In the genomic region with DNA sequence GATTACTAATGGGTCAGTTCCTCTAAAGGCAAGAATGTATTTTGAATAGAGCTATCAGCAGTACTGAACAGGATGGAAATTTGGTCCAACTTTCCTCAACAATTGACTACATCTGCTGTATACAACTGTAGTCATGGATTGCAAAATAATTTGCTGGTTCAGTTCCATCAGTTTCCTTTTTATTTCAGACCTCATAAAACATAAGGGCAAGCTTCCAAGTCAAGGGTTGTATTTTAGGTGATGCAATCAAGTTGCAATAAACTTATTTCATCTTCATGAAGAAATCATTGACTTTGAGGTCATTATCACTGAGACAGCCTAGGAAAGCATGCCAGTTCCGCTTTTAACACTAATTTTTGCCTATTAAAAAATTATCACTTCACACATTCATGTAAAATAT, we compare ENCODE assay signal across 1 cellular context.
TF ChIP-seq lines count a peak whose summit lies in the region.

No MANE protein-coding gene starts in this region.

TF ChIP-seq in K562, 482 proteins besides CTCF, POLR2A, EP300 and RAD21 (continued from another document and continues in another):
- TF ChIP-seq ZMIZ1 (IDR thresholded peaks at IDR 0.05; ENCODE audit: low read depth in 2 of 2, low read length in 2 of 2) (no peak), KLF6 (CRISPR knock-in tag; IDR thresholded peaks at IDR 0.05; ENCODE audit: borderline replicate concordance) (no peak), BRD4 (IDR thresholded peaks at IDR 0.05) (peak; percentile 35; the same call in 1 of the 2 replicates), NR1H2 (CRISPR knock-in tag; IDR thresholded peaks at IDR 0.05) (no peak), FOXK2 (conservative IDR thresholded peaks at IDR 0.05 in 1 of 2, IDR thresholded peaks at IDR 0.05 in 1 of 2; ENCODE audit: low read depth in 2 of 2) (no peak), ATF4 (CRISPR knock-in tag; IDR thresholded peaks at IDR 0.05) (peak; percentile 95), BACH1 (tag; IDR thresholded peaks at IDR 0.05) (0 out of 2 replicates have a peak, but pooled peaks have one; percentile 53), CEBPB (tag; IDR thresholded peaks at IDR 0.05) (peak; percentile 82), NR2C1 (IDR thresholded peaks at IDR 0.05) (no peak), NR2C1 (tag; IDR thresholded peaks at IDR 0.05) (0 out of 2 replicates have a peak, but pooled peaks have one; percentile 40), EWSR1 (IDR thresholded peaks at IDR 0.05; ENCODE audit: borderline replicate concordance, low read depth, partially characterized antibody) (no peak), ZNF395 (CRISPR knock-in tag; IDR thresholded peaks at IDR 0.05) (no peak), TRIM24 (IDR thresholded peaks at IDR 0.05) (peak; percentile 82 to 90; a peak in 3 of 4 replicates), TCF7 (IDR thresholded peaks at IDR 0.05; ENCODE audit: borderline replicate concordance) (no peak), USF1 (CRISPR knock-in tag; IDR thresholded peaks at IDR 0.05) (no peak), NR4A1 (CRISPR knock-in tag; IDR thresholded peaks at IDR 0.05) (no peak), NR4A1 (tag; IDR thresholded peaks at IDR 0.05) (peak; percentile 47; the same call in 1 of the 2 replicates), MTF1 (CRISPR knock-in tag; IDR thresholded peaks at IDR 0.05; ENCODE audit: borderline replicate concordance) (no peak), SPI1 (IDR thresholded peaks at IDR 0.05; ENCODE audit: borderline replicate concordance, low read depth, low read length) (peak; percentile 55; the same call in 1 of the 2 replicates), ZNF75A (CRISPR knock-in tag; IDR thresholded peaks at IDR 0.05) (no peak), KLF10 (CRISPR knock-in tag; IDR thresholded peaks at IDR 0.05) (no peak), FUS (optimal IDR thresholded peaks at IDR 0.05; ENCODE audit: low read depth, low read length) (no peak), HMG20B (CRISPR knock-in tag; IDR thresholded peaks at IDR 0.05) (no peak), PTBP1 (IDR thresholded peaks at IDR 0.05; ENCODE audit: low read depth, low read length) (no peak), ZSCAN32 (CRISPR knock-in tag; IDR thresholded peaks at IDR 0.05) (peak; percentile 92), CBX3 (IDR thresholded peaks at IDR 0.05; ENCODE audit: borderline replicate concordance in 1 of 2, low read length in 2 of 2) (no peak), POLR2B (IDR thresholded peaks at IDR 0.05; ENCODE audit: low read depth, partially characterized antibody) (no peak), TAF9B (IDR thresholded peaks at IDR 0.05; ENCODE audit: partially characterized antibody) (no peak), GATA2 (CRISPR knock-in tag; IDR thresholded peaks at IDR 0.05) (no peak), NR2C2 (CRISPR knock-in tag; IDR thresholded peaks at IDR 0.05) (no peak), NR2C2 (tag; IDR thresholded peaks at IDR 0.05) (peak; percentile 53; the same call in 1 of the 2 replicates), ATF7 (IDR thresholded peaks at IDR 0.05) (peak; percentile 76), SMAD3 (CRISPR knock-in tag; conservative IDR thresholded peaks at IDR 0.05) (0 out of 2 replicates have a peak, but pooled peaks have one; percentile 13), SOX6 (IDR thresholded peaks at IDR 0.05) (no peak), IRF2 (CRISPR knock-in tag; IDR thresholded peaks at IDR 0.05) (no peak), ZNF143 (CRISPR knock-in tag; IDR thresholded peaks at IDR 0.05) (no peak), GABPB1 (CRISPR knock-in tag; IDR thresholded peaks at IDR 0.05) (no peak), FOXJ2 (tag; IDR thresholded peaks at IDR 0.05) (no peak), CSDE1 (IDR thresholded peaks at IDR 0.05) (no peak), PHF8 (IDR thresholded peaks at IDR 0.05; ENCODE audit: borderline replicate concordance, low read length) (no peak), ERF (CRISPR knock-in tag; IDR thresholded peaks at IDR 0.05) (no peak), ZNF589 (CRISPR knock-in tag; IDR thresholded peaks at IDR 0.05; ENCODE audit: low read depth) (peak; percentile 89), CEBPG (CRISPR knock-in tag; IDR thresholded peaks at IDR 0.05) (peak; percentile 75), CEBPG (tag; conservative IDR thresholded peaks at IDR 0.05 in 1 of 2, IDR thresholded peaks at IDR 0.05 in 1 of 2) (peak; percentile 99), ATF1 (CRISPR knock-in tag; IDR thresholded peaks at IDR 0.05) (no peak), ATF1 (tag; IDR thresholded peaks at IDR 0.05) (no peak), BRD9 (IDR thresholded peaks at IDR 0.05; ENCODE audit: low read depth, partially characterized antibody) (no peak), MCM7 (IDR thresholded peaks at IDR 0.05) (no peak), SMAD1 (IDR thresholded peaks at IDR 0.05; ENCODE audit: low read depth, low read length, partially characterized antibody) (no peak), KLF1 (tag; IDR thresholded peaks at IDR 0.05) (no peak), RB1 (IDR thresholded peaks at IDR 0.05; ENCODE audit: low read depth) (no peak), XRCC5 (IDR thresholded peaks at IDR 0.05; ENCODE audit: low read depth, low read length) (no peak)
- TF ChIP-seq, protein P1, sequence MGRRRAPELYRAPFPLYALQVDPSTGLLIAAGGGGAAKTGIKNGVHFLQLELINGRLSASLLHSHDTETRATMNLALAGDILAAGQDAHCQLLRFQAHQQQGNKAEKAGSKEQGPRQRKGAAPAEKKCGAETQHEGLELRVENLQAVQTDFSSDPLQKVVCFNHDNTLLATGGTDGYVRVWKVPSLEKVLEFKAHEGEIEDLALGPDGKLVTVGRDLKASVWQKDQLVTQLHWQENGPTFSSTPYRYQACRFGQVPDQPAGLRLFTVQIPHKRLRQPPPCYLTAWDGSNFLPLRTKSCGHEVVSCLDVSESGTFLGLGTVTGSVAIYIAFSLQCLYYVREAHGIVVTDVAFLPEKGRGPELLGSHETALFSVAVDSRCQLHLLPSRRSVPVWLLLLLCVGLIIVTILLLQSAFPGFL (CRISPR knock-in tag; IDR thresholded peaks at IDR 0.05) = no peak
- TF ChIP-seq, protein P2, sequence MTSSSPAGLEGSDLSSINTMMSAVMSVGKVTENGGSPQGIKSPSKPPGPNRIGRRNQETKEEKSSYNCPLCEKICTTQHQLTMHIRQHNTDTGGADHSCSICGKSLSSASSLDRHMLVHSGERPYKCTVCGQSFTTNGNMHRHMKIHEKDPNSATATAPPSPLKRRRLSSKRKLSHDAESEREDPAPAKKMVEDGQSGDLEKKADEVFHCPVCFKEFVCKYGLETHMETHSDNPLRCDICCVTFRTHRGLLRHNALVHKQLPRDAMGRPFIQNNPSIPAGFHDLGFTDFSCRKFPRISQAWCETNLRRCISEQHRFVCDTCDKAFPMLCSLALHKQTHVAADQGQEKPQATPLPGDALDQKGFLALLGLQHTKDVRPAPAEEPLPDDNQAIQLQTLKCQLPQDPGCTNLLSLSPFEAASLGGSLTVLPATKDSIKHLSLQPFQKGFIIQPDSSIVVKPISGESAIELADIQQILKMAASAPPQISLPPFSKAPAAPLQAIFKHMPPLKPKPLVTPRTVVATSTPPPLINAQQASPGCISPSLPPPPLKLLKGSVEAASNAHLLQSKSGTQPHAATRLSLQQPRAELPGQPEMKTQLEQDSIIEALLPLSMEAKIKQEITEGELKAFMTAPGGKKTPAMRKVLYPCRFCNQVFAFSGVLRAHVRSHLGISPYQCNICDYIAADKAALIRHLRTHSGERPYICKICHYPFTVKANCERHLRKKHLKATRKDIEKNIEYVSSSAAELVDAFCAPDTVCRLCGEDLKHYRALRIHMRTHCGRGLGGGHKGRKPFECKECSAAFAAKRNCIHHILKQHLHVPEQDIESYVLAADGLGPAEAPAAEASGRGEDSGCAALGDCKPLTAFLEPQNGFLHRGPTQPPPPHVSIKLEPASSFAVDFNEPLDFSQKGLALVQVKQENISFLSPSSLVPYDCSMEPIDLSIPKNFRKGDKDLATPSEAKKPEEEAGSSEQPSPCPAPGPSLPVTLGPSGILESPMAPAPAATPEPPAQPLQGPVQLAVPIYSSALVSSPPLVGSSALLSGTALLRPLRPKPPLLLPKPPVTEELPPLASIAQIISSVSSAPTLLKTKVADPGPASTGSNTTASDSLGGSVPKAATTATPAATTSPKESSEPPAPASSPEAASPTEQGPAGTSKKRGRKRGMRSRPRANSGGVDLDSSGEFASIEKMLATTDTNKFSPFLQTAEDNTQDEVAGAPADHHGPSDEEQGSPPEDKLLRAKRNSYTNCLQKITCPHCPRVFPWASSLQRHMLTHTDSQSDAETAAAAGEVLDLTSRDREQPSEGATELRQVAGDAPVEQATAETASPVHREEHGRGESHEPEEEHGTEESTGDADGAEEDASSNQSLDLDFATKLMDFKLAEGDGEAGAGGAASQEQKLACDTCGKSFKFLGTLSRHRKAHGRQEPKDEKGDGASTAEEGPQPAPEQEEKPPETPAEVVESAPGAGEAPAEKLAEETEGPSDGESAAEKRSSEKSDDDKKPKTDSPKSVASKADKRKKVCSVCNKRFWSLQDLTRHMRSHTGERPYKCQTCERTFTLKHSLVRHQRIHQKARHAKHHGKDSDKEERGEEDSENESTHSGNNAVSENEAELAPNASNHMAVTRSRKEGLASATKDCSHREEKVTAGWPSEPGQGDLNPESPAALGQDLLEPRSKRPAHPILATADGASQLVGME (CRISPR knock-in tag; IDR thresholded peaks at IDR 0.05) = no peak
- TF ChIP-seq, protein P3, sequence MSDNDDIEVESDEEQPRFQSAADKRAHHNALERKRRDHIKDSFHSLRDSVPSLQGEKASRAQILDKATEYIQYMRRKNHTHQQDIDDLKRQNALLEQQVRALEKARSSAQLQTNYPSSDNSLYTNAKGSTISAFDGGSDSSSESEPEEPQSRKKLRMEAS (CRISPR knock-in tag; IDR thresholded peaks at IDR 0.05) = no peak
- TF ChIP-seq, protein P4, sequence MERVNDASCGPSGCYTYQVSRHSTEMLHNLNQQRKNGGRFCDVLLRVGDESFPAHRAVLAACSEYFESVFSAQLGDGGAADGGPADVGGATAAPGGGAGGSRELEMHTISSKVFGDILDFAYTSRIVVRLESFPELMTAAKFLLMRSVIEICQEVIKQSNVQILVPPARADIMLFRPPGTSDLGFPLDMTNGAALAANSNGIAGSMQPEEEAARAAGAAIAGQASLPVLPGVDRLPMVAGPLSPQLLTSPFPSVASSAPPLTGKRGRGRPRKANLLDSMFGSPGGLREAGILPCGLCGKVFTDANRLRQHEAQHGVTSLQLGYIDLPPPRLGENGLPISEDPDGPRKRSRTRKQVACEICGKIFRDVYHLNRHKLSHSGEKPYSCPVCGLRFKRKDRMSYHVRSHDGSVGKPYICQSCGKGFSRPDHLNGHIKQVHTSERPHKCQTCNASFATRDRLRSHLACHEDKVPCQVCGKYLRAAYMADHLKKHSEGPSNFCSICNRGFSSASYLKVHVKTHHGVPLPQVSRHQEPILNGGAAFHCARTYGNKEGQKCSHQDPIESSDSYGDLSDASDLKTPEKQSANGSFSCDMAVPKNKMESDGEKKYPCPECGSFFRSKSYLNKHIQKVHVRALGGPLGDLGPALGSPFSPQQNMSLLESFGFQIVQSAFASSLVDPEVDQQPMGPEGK (CRISPR knock-in tag; IDR thresholded peaks at IDR 0.05; ENCODE audit: borderline replicate concordance) = no peak
